In the genomic region with DNA sequence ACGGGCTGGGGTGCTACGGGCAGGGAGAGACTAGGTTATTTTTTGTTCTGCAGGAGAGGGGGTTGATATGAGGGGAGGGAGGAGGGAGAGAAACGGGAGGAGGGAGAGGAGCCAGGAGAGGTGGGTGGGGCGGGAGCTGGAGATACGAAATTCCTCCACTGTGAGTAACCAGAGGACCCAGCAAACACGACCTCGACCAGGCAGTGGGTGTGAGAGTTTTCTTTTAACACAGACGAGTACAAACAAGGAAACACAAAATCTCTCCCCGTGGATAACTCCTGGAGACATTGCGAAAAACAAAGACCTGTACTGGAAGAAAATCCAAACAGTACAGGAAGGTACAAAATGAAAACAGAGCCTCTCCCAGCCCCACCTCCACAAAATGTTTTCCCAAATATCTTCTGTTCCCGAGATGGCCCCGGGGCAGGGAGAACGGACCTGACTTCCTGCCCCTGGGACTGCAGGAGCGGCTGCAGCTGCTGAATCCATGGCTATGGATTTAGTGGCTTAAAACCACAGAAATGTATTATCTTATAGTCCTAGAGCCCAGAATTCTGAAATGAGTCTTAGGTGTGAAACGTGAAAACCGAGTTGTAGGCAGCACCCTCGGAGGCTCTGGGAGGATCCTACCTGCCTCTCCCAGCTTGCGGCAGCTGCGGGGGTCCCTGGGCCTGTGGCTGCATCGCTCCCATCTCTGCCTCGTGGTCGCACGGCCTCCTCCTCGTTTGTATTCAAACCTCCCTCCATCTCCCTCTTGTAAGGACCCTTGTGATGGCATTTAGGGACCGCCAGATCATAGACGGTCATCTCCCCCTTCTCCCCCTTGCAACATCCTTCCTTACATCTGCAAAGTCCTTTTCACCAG, we compare ENCODE assay signal across 13 cellular contexts.
A peak's percentile ranks its signal among the peaks of the same experiment; 100 is the strongest.
DNase-seq lines count a peak whose midpoint lies in the region; ATAC-seq and TF ChIP-seq lines count a peak whose summit lies in the region.
"Had no signal": no experiment of that assay in that cellular context is flagged by ENCODE, and none has a peak within 500 bp of the region (broad histone marks: within the 10 kb centered on the region; RNA-seq: fewer than 3 reads in every experiment).

No MANE protein-coding gene starts in this region.

- BruUV-seq in Calu3 (replicated peaks; lab: Mats Ljungman, UMichigan): no TSS peak

- CTCF ChIA-PET in Calu3 (lab: Charles Lee): interaction anchor here (1.3 kb wide), 1 partner anchor 72 kb away, joined by 4 read pairs; no protein-coding TSS in a partner anchor

- no peaks in the 10 kb centered on the region for H3K9me3 Mint-ChIP-seq in Calu3 (ENCODE audit: low read depth, unreplicated experiment)

- H3K4me3 ChIP-seq in SJCRH30: peak overlapping the region; percentile 46
- no peak overlapping the region for H3K4me3 ChIP-seq in fibroblast of pulmonary artery (replicated peaks; ENCODE audit: low read depth, low read length)
- no peak overlapping the region for H3K4me3 ChIP-seq in trophoblast cell (ENCODE audit: low read depth, low read length)
- no peak overlapping the region for H3K4me3 ChIP-seq in testis
- H3K4me3 ChIP-seq: cardiac muscle cell, right lobe of liver had no signal

- H2BK5ac ChIP-seq in trophoblast cell (ENCODE audit: low read depth, low read length, poor library complexity): no peak overlapping the region

- TF ChIP-seq POLR2A in testis (IDR thresholded peaks at IDR 0.05): no peak

- H3K79me1 ChIP-seq in trophoblast cell (ENCODE audit: low read length): peaks cover 11% of the 10 kb centered on the region

- no peak overlapping the region for H4K12ac ChIP-seq in trophoblast cell (ENCODE audit: low read depth, low read length)

- H2BK12ac ChIP-seq in trophoblast cell (ENCODE audit: low read length): peak overlapping the region; percentile 74

- H3K4me2 ChIP-seq in trophoblast cell (ENCODE audit: low read length): peak overlapping the region; percentile 40
- H3K4me2 ChIP-seq: KMS-11 had no signal

- H3K4me1 ChIP-seq in SJCRH30 (peaks cover 19% of the 10 kb centered on the region), trophoblast cell (ENCODE audit: control insufficient read depth in 1 of 2, insufficient read depth in 2 of 2, low read length in 2 of 2) (peaks cover 22 to 27% of the 10 kb centered on the region in 2 experiments), testis (no peaks in the 10 kb centered on the region)

- H3K27me3 Mint-ChIP-seq in Calu3 (ENCODE audit: unreplicated experiment): no peaks in the 10 kb centered on the region

- peak overlapping the region; percentile 69 for H3K27ac ChIP-seq in SJCRH30
- peak overlapping the region; percentile 24 for H3K27ac ChIP-seq in trophoblast cell (ENCODE audit: low read depth, low read length)
- H3K27ac ChIP-seq in testis: no peak overlapping the region
- H3K27ac ChIP-seq: cardiac muscle cell, KMS-11, right lobe of liver had no signal

- H3K36me3 Mint-ChIP-seq in Calu3 (ENCODE audit: insufficient read depth, unreplicated experiment): peaks cover 10% of the 10 kb centered on the region

- no peak overlapping the region for H3K18ac ChIP-seq in trophoblast cell (ENCODE audit: low read length)

- no peaks in the 10 kb centered on the region for H3K9me3 ChIP-seq in SJCRH30 (replicated peaks)
- peaks cover 2% of the 10 kb centered on the region for H3K9me3 ChIP-seq in trophoblast cell (ENCODE audit: insufficient read depth, low read depth, low read length)
- no peaks in the 10 kb centered on the region for H3K9me3 ChIP-seq in testis
- H3K9me3 ChIP-seq: right lobe of liver had no signal

- no CpG with 5 or more reads among the region's 26 CpGs for WGBS in trophoblast cell (ENCODE audit: extremely low coverage, insufficient coverage, insufficient read length)
- 63 to 64% methylated on average over 26 of the region's 26 CpGs for WGBS in testis, 2 donors

- intact Hi-C loops in Calu3 (cut with micrococcal nuclease; ENCODE audit: unreplicated experiment): no loop called here
- intact Hi-C loops in testis (cut with DNase I; ENCODE audit: low total_unique reads): no loop called here

- H3K23ac ChIP-seq in trophoblast cell (ENCODE audit: low read length): no peak overlapping the region

- TF ChIP-seq CTCF in Calu3 (IDR thresholded peaks at IDR 0.05; ENCODE audit: unreplicated experiment) (no peak), fibroblast of pulmonary artery (IDR thresholded peaks at IDR 0.05; ENCODE audit: low read length, missing control alignments) (no peak), testis (IDR thresholded peaks at IDR 0.05) (no peak)

- no peak overlapping the region for H2AFZ ChIP-seq in trophoblast cell (ENCODE audit: insufficient read depth, low read length, poor library complexity)

- no peak overlapping the region for H3K4ac ChIP-seq in trophoblast cell (ENCODE audit: low read depth, low read length)

- H4K8ac ChIP-seq in trophoblast cell (ENCODE audit: low read depth, low read length): no peak overlapping the region

- DNase-seq in Calu3: peak; percentile 45
- peak; percentile 82 to 85 for DNase-seq in SJCRH30
- DNase-seq in fibroblast of pulmonary artery (ENCODE audit: low read depth): peak; percentile 62
- peak; percentile 60 to 63 for DNase-seq in trophoblast cell
- DNase-seq in testis: no peak
- DNase-seq in NCI-H345 (lab: John Stamatoyannopoulos, UW): no peak
- no peak for DNase-seq in SHP77 treated with DMSO at 0.1 percent for 48 hours (lab: John Stamatoyannopoulos, UW)
- DNase-seq: activated CD8-positive, alpha-beta memory T cell treated with anti-CD3 and anti-CD28 coated beads for 24 hours; right lobe of liver; stimulated activated naive CD4-positive, alpha-beta T cell had no signal

- H3K79me2 ChIP-seq in trophoblast cell (ENCODE audit: control insufficient read depth, insufficient read depth, low read length, poor library complexity): no peaks in the 10 kb centered on the region

- H3K36me3 ChIP-seq in SJCRH30 (no peaks in the 10 kb centered on the region), trophoblast cell (ENCODE audit: control insufficient read depth in 1 of 2, insufficient read depth in 2 of 2, low read length in 2 of 2) (no peaks in the 10 kb centered on the region), testis (ENCODE audit: low read depth, missing control alignments) (no peaks in the 10 kb centered on the region)
- H3K36me3 ChIP-seq: cardiac muscle cell, right lobe of liver had no signal

- H3K9ac ChIP-seq in trophoblast cell (ENCODE audit: low read length): no peak overlapping the region
- H3K9ac ChIP-seq: KMS-11 had no signal

- H2BK120ac ChIP-seq in trophoblast cell (ENCODE audit: insufficient read depth, low read length, poor library complexity): no peak overlapping the region

- peak overlapping the region; percentile 60 for H3K27ac Mint-ChIP-seq in Calu3 (ENCODE audit: unreplicated experiment)

- no peak overlapping the region for H4K91ac ChIP-seq in trophoblast cell (ENCODE audit: low read depth, low read length)

- peak overlapping the region; percentile 12 for H3K4me3 Mint-ChIP-seq in Calu3 (ENCODE audit: low read depth, unreplicated experiment)

- no peaks in the 10 kb centered on the region for H3K27me3 ChIP-seq in SJCRH30
- no peaks in the 10 kb centered on the region for H3K27me3 ChIP-seq in trophoblast cell (ENCODE audit: insufficient read depth, low read length)
- H3K27me3 ChIP-seq in testis: no peaks in the 10 kb centered on the region
- H3K27me3 ChIP-seq: cardiac muscle cell, right lobe of liver had no signal

- ATAC-seq in GM21360 (IDR thresholded peaks at IDR 0.05; ENCODE audit: unreplicated experiment): no peak

- H3K4me1 Mint-ChIP-seq in Calu3 (ENCODE audit: low read depth, unreplicated experiment): peaks cover 61% of the 10 kb centered on the region

- H3K14ac ChIP-seq in trophoblast cell (ENCODE audit: low read length): peak overlapping the region; percentile 49

- H2AK5ac ChIP-seq in trophoblast cell (ENCODE audit: low read length): peak overlapping the region; percentile 39

Comparison
In these comparisons a context has a peak if more than half of its experiments do, and no peak if none do; other contexts are left out.
1. DNase-seq: peak in Calu3 (single experiment), SJCRH30 (2 of 2), fibroblast of pulmonary artery (single experiment) and trophoblast cell (2 of 2); none in testis (single experiment), NCI-H345 (single experiment) and SHP77 treated with DMSO at 0.1 percent for 48 hours (single experiment).
2. H3K27ac ChIP-seq: peak in SJCRH30 (single experiment) and trophoblast cell (single experiment); none in testis (0 of 2).